ENCODE assay signal across 10 cellular contexts in genomic region chr5:80034559-80034958, GRCh38. TPM values are rescaled to one million over a fixed set of nuclear protein-coding genes. Genes with fewer than 3 reads are reported as not detected.
DNase-seq lines count a peak whose midpoint lies in the region; ATAC-seq, FAIRE-seq and TF ChIP-seq lines count a peak whose summit lies in the region.
"Had no signal": no experiment of that assay in that cellular context is flagged by ENCODE, and none has a peak within 500 bp of the region (broad histone marks: within the 10 kb centered on the region; RNA-seq: fewer than 3 reads in every experiment).

No MANE protein-coding gene starts in this region.

- no peak overlapping the region for H3K27ac ChIP-seq in astrocyte (ENCODE audit: low read depth, low read length)
- H3K27ac ChIP-seq in mesendoderm (ENCODE audit: low read depth, low read length), result no peak overlapping the region

- H3K27me3 ChIP-seq in astrocyte (ENCODE audit: insufficient read depth, low read length), result peaks cover 42% of the 10 kb centered on the region
- H3K27me3 ChIP-seq in mesendoderm (ENCODE audit: insufficient read depth, low read length, poor library complexity), result peaks cover 18% of the 10 kb centered on the region

- no peak overlapping the region for H3K4ac ChIP-seq in mesendoderm (ENCODE audit: low read depth, low read length)

- no peaks in the 10 kb centered on the region for H3K9me3 ChIP-seq in astrocyte (ENCODE audit: insufficient read depth, low read depth, low read length)

- no peak overlapping the region for H2BK5ac ChIP-seq in mesendoderm (ENCODE audit: low read length)

- H3K4me1 Mint-ChIP-seq in activated naive CD4-positive, alpha-beta T cell treated with anti-CD3 and anti-CD28 coated beads, Interleukin-2, amount 10 ng/mL, durations not matched to agents 7 days and 5 days, result peaks cover 26% of the 10 kb centered on the region
- no peaks in the 10 kb centered on the region for H3K4me1 Mint-ChIP-seq in astrocyte (ENCODE audit: low read depth, unreplicated experiment)
- peaks cover 36% of the 10 kb centered on the region for H3K4me1 Mint-ChIP-seq in stimulated activated naive CD8-positive, alpha-beta T cell treated with anti-CD3 and anti-CD28 coated beads, Interleukin-15, amount 100 ng/mL, for 72 hours

- no peak for TF ChIP-seq CTCF in astrocyte (IDR thresholded peaks at IDR 0.05; ENCODE audit: insufficient read depth, low read depth, low read length)

- H3K56ac ChIP-seq in mesendoderm (ENCODE audit: low read length), result no peak overlapping the region

- no peak overlapping the region for H2AK5ac ChIP-seq in mesendoderm (ENCODE audit: low read length)

- H3K27me3 Mint-ChIP-seq in activated naive CD4-positive, alpha-beta T cell treated with anti-CD3 and anti-CD28 coated beads, Interleukin-2, amount 10 ng/mL, durations not matched to agents 7 days and 5 days, result peaks cover 58% of the 10 kb centered on the region
- peaks cover 45% of the 10 kb centered on the region for H3K27me3 Mint-ChIP-seq in astrocyte (ENCODE audit: low read depth, unreplicated experiment)
- peaks cover 52% of the 10 kb centered on the region for H3K27me3 Mint-ChIP-seq in stimulated activated naive CD8-positive, alpha-beta T cell treated with anti-CD3 and anti-CD28 coated beads, Interleukin-15, amount 100 ng/mL, for 72 hours

- H3K18ac ChIP-seq in mesendoderm (ENCODE audit: low read length), result no peak overlapping the region

- CTCF ChIA-PET in activated naive CD4-positive, alpha-beta T cell treated with anti-CD3 and anti-CD28 coated beads, Interleukin-2, amount 10 ng/mL, durations not matched to agents 7 days and 5 days (lab: Charles Lee), result interaction anchor here (1.8 kb wide), 1 partner anchor 49 kb away, joined by 4 read pairs; no protein-coding TSS in a partner anchor

- no peak overlapping the region for H2BK120ac ChIP-seq in mesendoderm (ENCODE audit: low read depth, low read length)

- H4K20me1 ChIP-seq in astrocyte (ENCODE audit: insufficient read depth, low read length), result no peaks in the 10 kb centered on the region

- no peak overlapping the region for H4K5ac ChIP-seq in mesendoderm (ENCODE audit: low read length)

- no peak overlapping the region for H3K27ac Mint-ChIP-seq in activated naive CD4-positive, alpha-beta T cell treated with anti-CD3 and anti-CD28 coated beads, Interleukin-2, amount 10 ng/mL, durations not matched to agents 7 days and 5 days
- no peak overlapping the region for H3K27ac Mint-ChIP-seq in activated naive CD4-positive, alpha-beta T cell treated with anti-CD3 and anti-CD28 coated beads, Interleukin-2, amount 50 U/mL, for 72 hours
- H3K27ac Mint-ChIP-seq in astrocyte (ENCODE audit: unreplicated experiment), result no peak overlapping the region
- H3K27ac Mint-ChIP-seq in stimulated activated naive CD8-positive, alpha-beta T cell treated with anti-CD3 and anti-CD28 coated beads, Interleukin-15, amount 100 ng/mL, for 72 hours, result no peak overlapping the region

- H3K4me2 ChIP-seq in astrocyte (ENCODE audit: low read length) (peak overlapping the region; percentile 76), mesendoderm (ENCODE audit: low read length) (peak overlapping the region; percentile 52)

- H3K4me3 Mint-ChIP-seq in activated naive CD4-positive, alpha-beta T cell treated with anti-CD3 and anti-CD28 coated beads, Interleukin-2, amount 10 ng/mL, durations not matched to agents 7 days and 5 days, result peak overlapping the region; percentile 55
- peak overlapping the region; percentile 62 for H3K4me3 Mint-ChIP-seq in astrocyte (ENCODE audit: unreplicated experiment)
- H3K4me3 Mint-ChIP-seq in stimulated activated naive CD8-positive, alpha-beta T cell treated with anti-CD3 and anti-CD28 coated beads, Interleukin-15, amount 100 ng/mL, for 72 hours, result peak overlapping the region; percentile 70 to 71

- DNase-seq in activated naive CD4-positive, alpha-beta T cell treated with anti-CD3 and anti-CD28 coated beads, Interleukin-2, amount 10 ng/mL, durations not matched to agents 7 days and 5 days, result no peak
- no peak for DNase-seq in activated naive CD4-positive, alpha-beta T cell treated with anti-CD3 and anti-CD28 coated beads, Interleukin-2, amount 50 U/mL, for 72 hours (ENCODE audit: low spot score in 2 of 2)
- DNase-seq in astrocyte (ENCODE audit: low read depth) (no peak), mesendoderm (no peak), NCI-H128 (lab: John Stamatoyannopoulos, UW; ENCODE audit: unreplicated experiment) (no peak)
- DNase-seq in stimulated activated naive CD8-positive, alpha-beta T cell treated with anti-CD3 and anti-CD28 coated beads, Interleukin-15, amount 100 ng/mL, for 72 hours, result no peak
- DNase-seq: kidney glomerular epithelial cell, NCI-H2081 had no signal

- H3K23ac ChIP-seq in mesendoderm (ENCODE audit: low read length), result no peak overlapping the region

- no peak for FAIRE-seq in astrocyte (lab: Jason Lieb, UNC)

- H3K4me3 ChIP-seq in astrocyte (ENCODE audit: insufficient read depth, low read depth, low read length) (no peak overlapping the region), mesendoderm (ENCODE audit: low read length) (peak overlapping the region; percentile 19)

- H3K9ac ChIP-seq in astrocyte (ENCODE audit: low read length) (no peak overlapping the region), mesendoderm (ENCODE audit: low read length) (peak overlapping the region; percentile 45)

- H3K36me3 ChIP-seq in astrocyte (ENCODE audit: insufficient read depth, low read length), result no peaks in the 10 kb centered on the region
- no peaks in the 10 kb centered on the region for H3K36me3 ChIP-seq in mesendoderm (ENCODE audit: control insufficient read depth, insufficient read depth, low read length)

- no peaks in the 10 kb centered on the region for H3K9me3 Mint-ChIP-seq in activated naive CD4-positive, alpha-beta T cell treated with anti-CD3 and anti-CD28 coated beads, Interleukin-2, amount 10 ng/mL, durations not matched to agents 7 days and 5 days
- H3K9me3 Mint-ChIP-seq in activated naive CD4-positive, alpha-beta T cell treated with anti-CD3 and anti-CD28 coated beads, Interleukin-2, amount 50 U/mL, for 72 hours, result no peaks in the 10 kb centered on the region
- H3K9me3 Mint-ChIP-seq in astrocyte (ENCODE audit: unreplicated experiment), result no peaks in the 10 kb centered on the region
- no peaks in the 10 kb centered on the region for H3K9me3 Mint-ChIP-seq in stimulated activated naive CD8-positive, alpha-beta T cell treated with anti-CD3 and anti-CD28 coated beads, Interleukin-15, amount 100 ng/mL, for 72 hours

- H3K36me3 Mint-ChIP-seq in activated naive CD4-positive, alpha-beta T cell treated with anti-CD3 and anti-CD28 coated beads, Interleukin-2, amount 10 ng/mL, durations not matched to agents 7 days and 5 days, result no peaks in the 10 kb centered on the region
- peaks cover 6 to 7% of the 10 kb centered on the region in 2 donors for H3K36me3 Mint-ChIP-seq in activated naive CD4-positive, alpha-beta T cell treated with anti-CD3 and anti-CD28 coated beads, Interleukin-2, amount 50 U/mL, for 72 hours
- no peaks in the 10 kb centered on the region for H3K36me3 Mint-ChIP-seq in astrocyte (ENCODE audit: low read depth, unreplicated experiment)

- no peak overlapping the region for H2BK15ac ChIP-seq in mesendoderm (replicated peaks; ENCODE audit: low read depth)

- no peaks in the 10 kb centered on the region for H3K79me2 ChIP-seq in astrocyte (ENCODE audit: insufficient read depth, low read length)
- H3K79me2 ChIP-seq in mesendoderm (ENCODE audit: control insufficient read depth, insufficient read depth, low read length), result no peaks in the 10 kb centered on the region

- H2AFZ ChIP-seq in astrocyte (ENCODE audit: low read depth, low read length), result peak overlapping the region; percentile 68

- H3K4me1 ChIP-seq in astrocyte (ENCODE audit: insufficient read depth, low read length) (no peaks in the 10 kb centered on the region), mesendoderm (ENCODE audit: control insufficient read depth, low read depth, low read length) (no peaks in the 10 kb centered on the region)

- no peaks in the 10 kb centered on the region for H3K79me1 ChIP-seq in mesendoderm (ENCODE audit: low read length)

- no CpG with 5 or more reads among the region's 8 CpGs for WGBS in mesendoderm (ENCODE audit: extremely low coverage, insufficient coverage, low lambda C conversion rate)

- ATAC-seq in activated naive CD4-positive, alpha-beta T cell treated with anti-CD3 and anti-CD28 coated beads, Interleukin-2, amount 50 U/mL, for 72 hours, result no peak
- no peak for ATAC-seq in stimulated activated naive CD8-positive, alpha-beta T cell treated with anti-CD3 and anti-CD28 coated beads, Interleukin-15, amount 100 ng/mL, for 72 hours
- ATAC-seq in GM18520 (IDR thresholded peaks at IDR 0.05; ENCODE audit: unreplicated experiment) (no peak), GM19455 (IDR thresholded peaks at IDR 0.05; ENCODE audit: unreplicated experiment) (no peak)

- H4K8ac ChIP-seq in mesendoderm (ENCODE audit: low read depth, low read length), result no peak overlapping the region

RNA-seq across cellular contexts. Expression of gene THBS4, which starts 0.6 kb away (rescaled TPM):
- total RNA-seq in activated naive CD4-positive, alpha-beta T cell treated with anti-CD3 and anti-CD28 coated beads, Interleukin-2, amount 50 U/mL, for 72 hours, result 1 to 10 TPM; 2.0 TPM
- 0.55 and 1.1 TPM in 2 replicates for total RNA-seq in astrocyte
- 3.5 TPM for polyA plus RNA-seq in mesendoderm (2013, experiment 1 of 2)
- 3.2 TPM for polyA plus RNA-seq in mesendoderm (2013, experiment 2 of 2)

RNA-seq across cellular contexts. Expression of gene MTX3, which starts 43.5 kb away (rescaled TPM):
- 10 to 100 TPM; 10.4 to 23.4 TPM for total RNA-seq in activated naive CD4-positive, alpha-beta T cell treated with anti-CD3 and anti-CD28 coated beads, Interleukin-2, amount 50 U/mL, for 72 hours
- 13.8 and 14.0 TPM in 2 replicates for total RNA-seq in astrocyte
- 12.9 TPM for polyA plus RNA-seq in mesendoderm (2013, experiment 1 of 2)
- 12.9 TPM for polyA plus RNA-seq in mesendoderm (2013, experiment 2 of 2)
